ENCODE assay signal across 22 cellular contexts in genomic region chr2:146129231-146129630, GRCh38.
"Had no signal": no experiment of that assay in that cellular context is flagged by ENCODE, and none has a peak within 500 bp of the region (broad histone marks: within the 10 kb centered on the region; RNA-seq: fewer than 3 reads in every experiment).

No MANE protein-coding gene starts in this region.

- FAIRE-seq: K562 had no signal

- H3K27ac ChIP-seq: KMS-11, RWPE1 had no signal

- ATAC-seq: K562, Panc1 had no signal

- H3K9me3 ChIP-seq: SK-N-SH had no signal

- H3K4me3 ChIP-seq: K562 had no signal

- DNase-seq: MV-4-11, NCI-H1048, NCI-H1105, NCI-H1417, NCI-H1436 treated with DMSO at 0.1 percent for 48 hours, NCI-H1694, NCI-H1930, NCI-H2081, NCI-H2107, NCI-H2227 treated with DMSO at 0.1 percent for 48 hours, NCI-H446, NCI-H510A, NCI-H69, NCI-H774, Right ventricle myocardium superior, SIG-M5, SK-N-SH, SW 1271 had no signal

- H3K4me2 ChIP-seq: KMS-11, SK-N-SH had no signal

- H3K9ac ChIP-seq: KMS-11, SK-N-SH had no signal
